ENCODE assay signal across 8 cellular contexts in the genomic region with DNA sequence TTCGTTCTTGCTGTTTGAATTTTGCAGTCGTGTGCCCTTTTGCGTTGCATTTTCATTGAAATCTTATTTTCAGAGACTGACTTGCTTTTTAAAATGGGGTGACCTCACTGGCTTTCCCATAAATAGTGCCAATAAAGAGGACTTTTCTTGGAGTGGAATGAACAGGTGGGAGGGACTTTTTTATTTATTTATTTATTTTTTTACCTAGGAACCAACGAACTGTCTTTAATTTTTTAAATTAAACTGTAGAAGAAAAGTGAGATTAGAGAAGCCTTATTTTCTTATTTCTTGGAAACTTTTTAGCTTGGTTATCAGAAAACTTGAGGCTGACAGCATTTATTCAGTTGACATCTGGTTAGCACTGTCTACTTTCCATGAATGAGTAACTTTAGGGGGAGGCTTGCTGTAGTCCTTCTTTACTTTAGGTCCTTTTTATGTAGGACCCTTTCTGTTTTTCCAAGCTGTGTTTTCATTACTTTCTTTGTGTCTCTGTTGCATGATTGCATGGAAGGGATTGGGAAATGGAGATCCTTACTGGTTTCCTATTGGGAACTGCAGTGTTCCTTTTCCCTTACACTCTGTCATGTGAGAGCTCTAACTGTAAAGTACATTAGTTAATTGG. TPM values are rescaled to one million over a fixed set of nuclear protein-coding genes. Genes with fewer than 3 reads are reported as not detected.
DNase-seq lines count a peak whose midpoint lies in the region; ATAC-seq and TF ChIP-seq lines count a peak whose summit lies in the region.

No MANE protein-coding gene starts in this region.

- peaks cover 9% of the 10 kb centered on the region; the same call in 1 of the 2 replicates for H3K27me3 ChIP-seq in BLaER1
- H3K27me3 ChIP-seq in Karpas-422 (ENCODE audit: low read length): no peaks in the 10 kb centered on the region

- H3K4me1 Mint-ChIP-seq in natural killer cell treated with Interleukin-12 subunit alpha and Interleukin-12 subunit beta and Interleukin-15 and Interleukin-18, amount 100 ng/mL, for 72 hours (ENCODE audit: low read depth in 2 of 2): peaks cover 13 to 31% of the 10 kb centered on the region in 2 donors

- H3K9ac ChIP-seq in BLaER1 (peak overlapping the region; percentile 79), Karpas-422 (ENCODE audit: low read length) (peak overlapping the region; percentile 62)

- DNase-seq in Karpas-422 (no peak), coronary artery (ENCODE audit: low spot score) (no peak), DMS79 (lab: John Stamatoyannopoulos, UW) (no peak), GF-D8 (lab: John Stamatoyannopoulos, UW) (no peak)
- no peak for DNase-seq in natural killer cell treated with Interleukin-12 subunit alpha and Interleukin-12 subunit beta and Interleukin-15 and Interleukin-18, amount 100 ng/mL, for 72 hours (ENCODE audit: low spot score)

- H3K27ac ChIP-seq in BLaER1: peak overlapping the region; percentile 78
- H3K27ac ChIP-seq in Karpas-422 (ENCODE audit: low read length): no peak overlapping the region
- H3K27ac ChIP-seq in coronary artery: no peak overlapping the region

- H3K27ac Mint-ChIP-seq in natural killer cell treated with Interleukin-12 subunit alpha and Interleukin-12 subunit beta and Interleukin-15 and Interleukin-18, amount 100 ng/mL, for 72 hours: peak overlapping the region; percentile 78 to 90

- no peaks in the 10 kb centered on the region for H3K9me2 ChIP-seq in Karpas-422 (replicated peaks; ENCODE audit: insufficient read depth, low read length)

- no peak for TF ChIP-seq CTCF in coronary artery (IDR thresholded peaks at IDR 0.05)

- H3K4me1 ChIP-seq in BLaER1: peaks cover 33% of the 10 kb centered on the region
- peaks cover 18% of the 10 kb centered on the region for H3K4me1 ChIP-seq in Karpas-422 (ENCODE audit: low read length)

- peak overlapping the region; percentile 99 for H3K4me3 Mint-ChIP-seq in natural killer cell treated with Interleukin-12 subunit alpha and Interleukin-12 subunit beta and Interleukin-15 and Interleukin-18, amount 100 ng/mL, for 72 hours

- no peak for ATAC-seq in natural killer cell treated with Interleukin-12 subunit alpha and Interleukin-12 subunit beta and Interleukin-15 and Interleukin-18, amount 100 ng/mL, for 72 hours
- no peak for ATAC-seq in GM19351 (IDR thresholded peaks at IDR 0.05; ENCODE audit: unreplicated experiment)
- ATAC-seq in GM21390 (IDR thresholded peaks at IDR 0.05; ENCODE audit: unreplicated experiment): no peak

- H3K9me3 ChIP-seq in BLaER1: no peaks in the 10 kb centered on the region
- no peaks in the 10 kb centered on the region for H3K9me3 ChIP-seq in Karpas-422 (ENCODE audit: low read length)

- peaks cover 6% of the 10 kb centered on the region for H3K36me3 Mint-ChIP-seq in natural killer cell treated with Interleukin-12 subunit alpha and Interleukin-12 subunit beta and Interleukin-15 and Interleukin-18, amount 100 ng/mL, for 72 hours

- peak overlapping the region; percentile 97 for H3K4me2 ChIP-seq in BLaER1
- peak overlapping the region; percentile 92 for H3K4me2 ChIP-seq in Karpas-422 (ENCODE audit: low read depth, low read length, poor library complexity, severe bottlenecking)

- H3K9me3 Mint-ChIP-seq in natural killer cell treated with Interleukin-12 subunit alpha and Interleukin-12 subunit beta and Interleukin-15 and Interleukin-18, amount 100 ng/mL, for 72 hours: no peaks in the 10 kb centered on the region

- H3K36me3 ChIP-seq in BLaER1 (peaks cover 10% of the 10 kb centered on the region; the same call in 1 of the 2 replicates), Karpas-422 (ENCODE audit: insufficient read depth, low read length) (no peaks in the 10 kb centered on the region)

- no peaks in the 10 kb centered on the region for H3K27me3 Mint-ChIP-seq in natural killer cell treated with Interleukin-12 subunit alpha and Interleukin-12 subunit beta and Interleukin-15 and Interleukin-18, amount 100 ng/mL, for 72 hours

- peaks cover 44% of the 10 kb centered on the region for H4K20me1 ChIP-seq in BLaER1
- H4K20me1 ChIP-seq in Karpas-422 (ENCODE audit: insufficient read depth, low read depth, low read length): no peaks in the 10 kb centered on the region

- peak overlapping the region; percentile 92 for H2AFZ ChIP-seq in Karpas-422 (ENCODE audit: low read length)

- no peaks in the 10 kb centered on the region for H3K79me2 ChIP-seq in Karpas-422 (ENCODE audit: low read length)

- peak overlapping the region; percentile 78 for H3K4me3 ChIP-seq in BLaER1
- peak overlapping the region; percentile 77 for H3K4me3 ChIP-seq in Karpas-422 (ENCODE audit: low read length)
- H3K4me3 ChIP-seq in coronary artery: peak overlapping the region; percentile 75

RNA-seq across cellular contexts. Expression of a gene that starts 1.7 kb away (rescaled TPM):
- 4.4 and 7.1 TPM in 2 replicates for total RNA-seq in Karpas-422 (2014; rRNA removed; shearing (Covaris generic); ENCODE audit: low replicate concordance)
- 10 to 100 TPM; 18.4 to 33.2 TPM for total RNA-seq in natural killer cell treated with Interleukin-12 subunit alpha and Interleukin-12 subunit beta and Interleukin-15 and Interleukin-18, amount 100 ng/mL, for 72 hours
